ENCODE assay signal across 8 cellular contexts in the genomic region with DNA sequence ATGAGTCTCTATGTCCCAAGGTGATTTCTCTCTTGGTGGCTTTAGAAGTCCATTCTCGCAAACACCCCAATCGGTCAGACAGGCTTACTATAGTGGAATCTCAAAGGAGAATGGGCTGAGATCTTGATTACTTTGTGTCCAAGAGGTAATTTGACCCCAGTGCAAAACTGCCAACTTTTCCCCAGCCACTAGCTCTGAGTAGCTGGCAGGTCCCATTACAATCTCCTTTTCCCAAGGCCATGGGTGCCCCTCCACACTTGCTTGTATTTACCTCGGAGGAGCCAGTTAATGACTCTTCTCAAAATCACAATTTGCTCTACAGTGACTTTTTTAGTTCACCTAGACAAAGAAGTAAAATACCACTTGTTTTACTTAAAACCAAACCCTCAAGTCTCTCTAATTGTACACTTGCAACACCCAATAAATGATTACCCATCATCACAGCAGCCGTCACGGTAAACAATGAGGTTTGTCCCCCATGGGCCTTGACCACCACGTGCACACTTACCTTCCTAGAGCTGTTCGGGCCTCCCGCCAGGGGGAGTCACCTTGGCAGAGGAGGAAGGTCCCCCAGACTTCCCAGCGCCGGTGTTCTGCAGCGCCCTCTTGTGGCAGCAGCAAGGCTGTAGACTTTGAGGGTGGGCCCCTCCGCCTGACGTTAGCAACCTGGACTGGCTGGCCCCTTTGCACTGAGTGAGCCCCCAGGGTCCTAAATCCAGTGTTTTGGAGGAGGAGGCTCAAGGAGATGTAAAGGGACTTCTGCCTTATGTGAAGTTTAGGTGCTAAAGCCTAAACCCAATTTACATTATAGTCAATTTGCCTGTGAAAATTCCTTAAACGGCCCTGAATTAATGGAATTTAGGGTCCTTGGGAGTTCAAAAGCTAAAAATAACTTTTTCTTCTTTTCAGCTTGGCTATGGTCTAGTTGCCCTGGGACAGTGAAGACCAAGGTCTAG. TPM values are rescaled to one million over a fixed set of nuclear protein-coding genes. Genes with fewer than 3 reads are reported as not detected.
DNase-seq lines count a peak whose midpoint lies in the region; ATAC-seq and TF ChIP-seq lines count a peak whose summit lies in the region.

No MANE protein-coding gene starts in this region.

- peak; percentile 74 for DNase-seq in HT-29 (ENCODE audit: low spot score)
- peak; percentile 66 for DNase-seq in SKM-1 (lab: John Stamatoyannopoulos, UW; ENCODE audit: unreplicated experiment)
- DNase-seq in activated naive CD4-positive, alpha-beta T cell treated with anti-CD3 and anti-CD28 coated beads, Interleukin-2, amount 50 U/mL, for 16 hours = peak; percentile 75
- peak; percentile 91 for DNase-seq in iPS-NIHi7 (ENCODE audit: extremely low spot score)
- DNase-seq in stimulated activated CD4-positive, alpha-beta T cell treated with anti-CD3 and anti-CD28 coated beads, TNF-alpha, amount 100 ng/mL, for 4 hours (ENCODE audit: low read depth in 3 of 3) = peak; percentile 39 to 56 (median 46)
- DNase-seq in NCI-H446 (lab: John Stamatoyannopoulos, UW) = no peak

- peak; percentile 92 for TF ChIP-seq CTCF in GM12872 (IDR thresholded peaks at IDR 0.05; ENCODE audit: insufficient read depth, low read depth, low read length)

- no peak for ATAC-seq in HG02763 (IDR thresholded peaks at IDR 0.05; ENCODE audit: unreplicated experiment)

RNA-seq across cellular contexts. Expression of gene HDAC11, which starts 18.7 kb away (rescaled TPM):
- total RNA-seq in HT-29 (2014; rRNA removed; shearing (Covaris generic)) = 10.5 and 10.6 TPM in 2 replicates

RNA-seq across cellular contexts. Expression of gene NUP210, which starts 41.3 kb away (rescaled TPM):
- total RNA-seq in HT-29 (2014; rRNA removed; shearing (Covaris generic)) = 75.3 and 77.2 TPM in 2 replicates

Comparison
In these comparisons a context has a peak if more than half of its experiments do, and no peak if none do; other contexts are left out.
1. DNase-seq: peak in HT-29 (single experiment), SKM-1 (single experiment), activated naive CD4-positive, alpha-beta T cell treated with anti-CD3 and anti-CD28 coated beads, Interleukin-2, amount 50 U/mL, for 16 hours (single experiment), iPS-NIHi7 (single experiment) and stimulated activated CD4-positive, alpha-beta T cell treated with anti-CD3 and anti-CD28 coated beads, TNF-alpha, amount 100 ng/mL, for 4 hours (3 of 3); none in NCI-H446 (0 of 2).